34 cellular contexts compared by ENCODE assay signal in the genomic region with DNA sequence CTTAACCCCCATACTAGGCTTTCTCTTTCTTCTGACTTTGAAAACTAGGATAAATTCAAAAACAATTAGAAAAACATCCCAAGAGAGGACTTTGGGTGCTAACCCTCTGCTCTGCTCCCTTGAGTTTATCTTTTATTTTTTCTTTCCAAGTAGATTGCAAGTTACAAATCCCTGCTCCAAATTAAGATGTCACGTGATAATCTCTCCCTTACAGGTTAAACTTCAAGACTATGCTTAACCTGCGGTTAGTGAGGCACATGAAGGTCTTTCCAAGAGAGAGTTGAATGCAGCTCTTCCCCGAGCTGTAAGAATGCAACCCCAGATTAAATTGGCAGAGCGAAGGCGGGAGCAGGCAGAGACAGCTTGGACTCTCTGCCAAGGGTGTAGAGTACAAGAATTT. TPM values are rescaled to one million over a fixed set of nuclear protein-coding genes. Genes with fewer than 3 reads are reported as not detected.
DNase-seq lines count a peak whose midpoint lies in the region; ATAC-seq, FAIRE-seq and TF ChIP-seq lines count a peak whose summit lies in the region.
"Had no signal": no experiment of that assay in that cellular context is flagged by ENCODE, and none has a peak within 500 bp of the region (broad histone marks: within the 10 kb centered on the region; RNA-seq: fewer than 3 reads in every experiment).

No MANE protein-coding gene starts in this region.

- in situ Hi-C loops in HepG2 (cut with HindIII; ENCODE audit: extremely low pct_ligation_motif_present, low pct_unique_long_range_greater_than_20kb) (no loop called here), K562 (cut with MboI) (no loop called here)

- CTCF ChIA-PET in HepG2 (lab: Yijun Ruan, JAX; ENCODE audit: low intra/inter-chr PET ratio, low total read pairs), result no interaction called here
- CTCF ChIA-PET in A549 (lab: Yijun Ruan, JAX), result interaction anchor here (1.2 to 10.3 kb wide), 4 partner anchors 10 to 240 kb away, joined by 6 to 182 read pairs (median 43); partner anchors contain the start of gene ZNF507
- CTCF ChIA-PET in K562 (lab: Yijun Ruan, JAX; ENCODE audit: low intra/inter-chr PET ratio), result no interaction called here

- H3K4me1 ChIP-seq in HepG2 (ENCODE audit: insufficient read depth, low read length) (peaks cover 38% of the 10 kb centered on the region), right lobe of liver (peaks cover 0 to 3% (median 0%) of the 10 kb centered on the region in 4 donors), A549 (peaks cover 4% of the 10 kb centered on the region; the same call in 1 of the 3 replicates), K562 (replicated peaks in 1 of 2; ENCODE audit: control insufficient read depth in 2 of 2, insufficient read depth in 2 of 2, low read length in 2 of 2) (no peaks in the 10 kb centered on the region), ovary (ENCODE audit: insufficient read depth) (peaks cover 3% of the 10 kb centered on the region)
- H3K4me1 ChIP-seq: BE2C; BLaER1; BLaER1 treated with 17β-estradiol and CSF1 and Interleukin-3, amounts not matched to agents 10 nM and 100 nM had no signal

- no peak for TF ChIP-seq RAD21 in HepG2 (CRISPR knock-in tag; IDR thresholded peaks at IDR 0.05)
- TF ChIP-seq RAD21 in A549 (conservative IDR thresholded peaks at IDR 0.05 in 1 of 2, IDR thresholded peaks at IDR 0.05 in 1 of 2), result no peak
- no peak for TF ChIP-seq RAD21 in K562 (CRISPR knock-in tag; conservative IDR thresholded peaks at IDR 0.05 in 1 of 2, IDR thresholded peaks at IDR 0.05 in 1 of 2)

- POLR2A ChIA-PET in HepG2 (lab: Yijun Ruan, JAX), result no interaction called here
- POLR2A ChIA-PET in A549 (lab: Yijun Ruan, JAX), result interaction anchor here (0.6 kb wide), 1 partner anchor 732 kb away, joined by 4 read pairs; no protein-coding TSS in a partner anchor
- POLR2A ChIA-PET in K562 (lab: Yijun Ruan, JAX), result interaction anchor here (1.4 kb wide), 1 partner anchor 188 kb away, joined by 3 read pairs; no protein-coding TSS in a partner anchor

- H3K4me3 ChIP-seq in HepG2 (replicated peaks in 1 of 3; ENCODE audit: insufficient read depth in 1 of 3, low read depth in 2 of 3, low read length in 3 of 3) (no peak overlapping the region), right lobe of liver (no peak overlapping the region), A549 (no peak overlapping the region), K562 (no peak overlapping the region), ovary (no peak overlapping the region)
- H3K4me3 ChIP-seq: BLaER1; BLaER1 treated with 17β-estradiol and CSF1 and Interleukin-3, amounts not matched to agents 10 nM and 100 nM had no signal

- BruUV-seq in HepG2 (replicated peaks; lab: Mats Ljungman, UMichigan), result no TSS peak
- no TSS peak for BruUV-seq in K562 (replicated peaks; lab: Mats Ljungman, UMichigan)

- H3K27me3 ChIP-seq in HepG2 (ENCODE audit: control insufficient read depth in 1 of 2, insufficient read depth in 2 of 2, low read length in 2 of 2) (no peaks in the 10 kb centered on the region), right lobe of liver (no peaks in the 10 kb centered on the region), K562 (ENCODE audit: control insufficient read depth in 2 of 2, insufficient read depth in 2 of 2, low read length in 2 of 2) (peaks cover 12 to 32% of the 10 kb centered on the region in 2 experiments; a peak in 4 of 5 replicates), ovary (no peaks in the 10 kb centered on the region)
- H3K27me3 ChIP-seq: BE2C, BLaER1 had no signal

- TF ChIP-seq EP300 in HepG2 (IDR thresholded peaks at IDR 0.05; ENCODE audit: low read depth in 2 of 2, low read length in 2 of 2) (no peak), HepG2 (CRISPR knock-in tag; IDR thresholded peaks at IDR 0.05; ENCODE audit: borderline replicate concordance) (no peak), A549 (IDR thresholded peaks at IDR 0.05) (no peak), K562 (IDR thresholded peaks at IDR 0.05; ENCODE audit: low read length) (no peak), ovary (IDR thresholded peaks at IDR 0.05) (no peak)

- no peak for TF ChIP-seq POLR2A in HepG2 (IDR thresholded peaks at IDR 0.05; ENCODE audit: insufficient read depth in 1 of 2, low read depth in 2 of 2, low read length in 2 of 2)
- TF ChIP-seq POLR2A in right lobe of liver (IDR thresholded peaks at IDR 0.05), result no peak
- TF ChIP-seq POLR2A in A549 (IDR thresholded peaks at IDR 0.05; ENCODE audit: low read length), result no peak
- TF ChIP-seq POLR2A in K562 (conservative IDR thresholded peaks at IDR 0.05), result no peak
- no peak for TF ChIP-seq POLR2A in ovary (IDR thresholded peaks at IDR 0.05)

- TF ChIP-seq CTCF in HepG2 (CRISPR knock-in tag; IDR thresholded peaks at IDR 0.05) (no peak), right lobe of liver (IDR thresholded peaks at IDR 0.05) (no peak), A549 (IDR thresholded peaks at IDR 0.05) (no peak), K562 (IDR thresholded peaks at IDR 0.05 in 2 of 3, conservative IDR thresholded peaks at IDR 0.05 in 1 of 3; ENCODE audit: insufficient read depth in 2 of 3, low read depth in 1 of 3, low read length in 3 of 3) (no peak), ovary (IDR thresholded peaks at IDR 0.05) (no peak)

- intact Hi-C loops in HepG2 (cut with micrococcal nuclease; ENCODE audit: unreplicated experiment) (no loop called here), right lobe of liver (cut with DNase I) (no loop called here), K562 (cut with micrococcal nuclease) (no loop called here), ovary (cut with DNase I) (loop anchor here in 1 of 4 donors (10.0 kb wide), 1 partner anchor 232 kb away; no protein-coding TSS in a partner anchor)

- H3K9me1 ChIP-seq in K562 (ENCODE audit: control insufficient read depth, insufficient read depth, low read length), result no peaks in the 10 kb centered on the region

- H3K4me2 ChIP-seq in HepG2 (ENCODE audit: low read depth, low read length), result no peak overlapping the region
- no peak overlapping the region for H3K4me2 ChIP-seq in A549
- no peak overlapping the region for H3K4me2 ChIP-seq in K562 (ENCODE audit: insufficient read depth, low read length)
- H3K4me2 ChIP-seq: BLaER1; BLaER1 treated with 17β-estradiol and CSF1 and Interleukin-3, amounts not matched to agents 10 nM and 100 nM had no signal

- H2AFZ ChIP-seq in HepG2 (ENCODE audit: low read length) (no peak overlapping the region), K562 (ENCODE audit: low read depth, low read length) (no peak overlapping the region)

- H3K36me3 ChIP-seq in HepG2 (replicated peaks in 1 of 2; ENCODE audit: control insufficient read depth in 1 of 2, insufficient read depth in 2 of 2, low read length in 2 of 2), result no peaks in the 10 kb centered on the region
- H3K36me3 ChIP-seq in right lobe of liver, result no peaks in the 10 kb centered on the region
- H3K36me3 ChIP-seq in K562 (ENCODE audit: control insufficient read depth, insufficient read depth, low read length), result no peaks in the 10 kb centered on the region
- H3K36me3 ChIP-seq in ovary, result no peaks in the 10 kb centered on the region
- H3K36me3 ChIP-seq: BE2C; BLaER1; BLaER1 treated with 17β-estradiol and CSF1 and Interleukin-3, amounts not matched to agents 10 nM and 100 nM had no signal

- H3K9me3 ChIP-seq in HepG2 (ENCODE audit: low read length) (no peaks in the 10 kb centered on the region), right lobe of liver (no peaks in the 10 kb centered on the region), A549 (no peaks in the 10 kb centered on the region), K562 (replicated peaks; ENCODE audit: control insufficient read depth, insufficient read depth, low read depth, low read length) (no peaks in the 10 kb centered on the region), ovary (no peaks in the 10 kb centered on the region)
- H3K9me3 ChIP-seq: BE2C; BLaER1; BLaER1 treated with 17β-estradiol and CSF1 and Interleukin-3, amounts not matched to agents 10 nM and 100 nM; Caco-2 had no signal

- 11% methylated on average over 5 of the region's 5 CpGs for WGBS in HepG2 (ENCODE audit: low lambda C conversion rate)
- WGBS in right lobe of liver (ENCODE audit: insufficient coverage, low coverage, low lambda C conversion rate, missing lambda C conversion rate), result 50% methylated on average over 5 of the region's 5 CpGs
- 63% methylated on average over 5 of the region's 5 CpGs for WGBS in A549 (ENCODE audit: missing lambda C conversion rate)
- WGBS in K562 (ENCODE audit: insufficient coverage, low coverage, missing lambda C conversion rate), result 3% methylated on average over 5 of the region's 5 CpGs
- WGBS in ovary, 3 donors, result 51 to 55% (median 53%) methylated on average over 5 of the region's 5 CpGs

- H3K27ac ChIP-seq in HepG2 (ENCODE audit: extremely low read length, insufficient read depth, low read length) (no peak overlapping the region), right lobe of liver (no peak overlapping the region), A549 (no peak overlapping the region), K562 (ENCODE audit: extremely low read depth, low read depth, low read length) (no peak overlapping the region), ovary (no peak overlapping the region)
- H3K27ac ChIP-seq: 22Rv1; BLaER1; BLaER1 treated with 17β-estradiol and CSF1 and Interleukin-3, amounts not matched to agents 10 nM and 100 nM; C4-2B had no signal

- H3K79me2 ChIP-seq in HepG2 (ENCODE audit: insufficient read depth, low read length) (no peaks in the 10 kb centered on the region), K562 (ENCODE audit: control insufficient read depth, insufficient read depth, low read length) (no peaks in the 10 kb centered on the region)

- ATAC-seq in HepG2, result no peak
- ATAC-seq in right lobe of liver, result no peak
- no peak for ATAC-seq in A549
- no peak for ATAC-seq in K562
- ATAC-seq: CD8-positive, alpha-beta T cell had no signal

- DNase-seq in HepG2 (ENCODE audit: low spot score) (no peak), right lobe of liver (no peak), A549 (ENCODE audit: low read depth in 1 of 2, low spot score in 1 of 2) (no peak), K562 (ENCODE audit: extremely low read depth in 1 of 4, low spot score in 3 of 4) (no peak), islet precursor cell (peak; percentile 20), NCI-H345 treated with DMSO at 0.1 percent for 48 hours (lab: John Stamatoyannopoulos, UW; ENCODE audit: unreplicated experiment) (no peak), ovary (no peak), mesenteric fat pad (ENCODE audit: low spot score) (no peak)
- DNase-seq: 8988T; ACHN; AML-193; BE2C; C1 segment of cervical spinal cord; Caco-2; Calu3; CD4-positive, alpha-beta memory T cell; CD4-positive, alpha-beta T cell; CD4-positive, CD25-positive, alpha-beta regulatory T cell; CD8-positive, alpha-beta memory T cell; CD8-positive, alpha-beta T cell; COR-L47; DMS 273 treated with DMSO at 0.1 percent for 48 hours; DMS153; DMS53; DMS79; DMS79 treated with DMSO at 0.1 percent for 48 hours; DND-41; EL had no signal

- H3K9ac ChIP-seq in HepG2 (ENCODE audit: insufficient read depth, low read depth, low read length) (no peak overlapping the region), K562 (ENCODE audit: insufficient read depth in 1 of 2, low read depth in 2 of 2, low read length in 2 of 2) (no peak overlapping the region)
- H3K9ac ChIP-seq: BLaER1; BLaER1 treated with 17β-estradiol and CSF1 and Interleukin-3, amounts not matched to agents 10 nM and 100 nM had no signal

- FAIRE-seq in HepG2 (lab: Jason Lieb, UNC) (no peak), A549 (lab: Jason Lieb, UNC) (no peak), K562 (lab: Jason Lieb, UNC) (no peak)
- FAIRE-seq: A204.1, D721Med had no signal

- H4K20me1 ChIP-seq in HepG2 (ENCODE audit: insufficient read depth, low read length) (no peaks in the 10 kb centered on the region), K562 (replicated peaks; ENCODE audit: control insufficient read depth, insufficient read depth, low read length) (no peaks in the 10 kb centered on the region; the same call in 1 of the 2 replicates)
- H4K20me1 ChIP-seq: BLaER1 had no signal

RNA-seq across cellular contexts. Expression of gene ZNF507, which starts 12.2 kb away (rescaled TPM):
- total RNA-seq in HepG2 (2016; rRNA removed; fragmentation: Illumina TruSeq; extraction: Trizol) (7.3 and 16.4 TPM in 2 replicates), right lobe of liver (10 to 100 TPM in 2 of 6 experiments, 1 to 10 TPM in 4; 7.1 to 10.9 (median 9.1) TPM), K562 (2014; rRNA removed) (7.8 and 9.2 TPM in 2 replicates), K562 (2014; rRNA removed; fragmentation: Illumina TruSeq; extraction: Trizol) (10.4 and 11.8 TPM in 2 replicates), K562 (2015; rRNA removed; fragmentation: Illumina TruSeq; extraction: Trizol) (9.5 and 10.1 TPM in 2 replicates), K562 (2021) (15.1 and 18.1 TPM in 2 replicates), ovary (10 to 100 TPM; 13.2 to 30.5 (median 25.4) TPM), mesenteric fat pad (15.8 TPM)
- total RNA-seq in HepG2 (2016; cell fraction: cytosol; rRNA removed; fragmentation: Illumina TruSeq; extraction: Trizol; ENCODE audit: low read depth), result 1.8 TPM in 2 replicates
- 6.3 and 13.8 TPM in 2 replicates for total RNA-seq in HepG2 (2016; cell fraction: insoluble cytoplasmic fraction; rRNA removed; fragmentation: Illumina TruSeq; extraction: Trizol)
- total RNA-seq in HepG2 (2016; cell fraction: membrane; rRNA removed; fragmentation: Illumina TruSeq; extraction: Trizol), result 5.9 and 7.7 TPM in 2 replicates
- total RNA-seq in HepG2 (2016; cell fraction: nucleus; rRNA removed; fragmentation: Illumina TruSeq; extraction: Trizol), result 17.9 and 18.0 TPM in 2 replicates
- polyA plus RNA-seq in HepG2 (2011; rRNA removed) (9.3 and 10.9 TPM in 2 replicates), A549 (2011; rRNA removed) (49.8 and 50.1 TPM in 2 replicates), A549 (2017; fragmentation: RNase III; extraction: RNeasy Plus Mini Kit Qiagen cat#74134 plus additional on column Dnase treatment) (14.0 to 14.9 TPM (median 14.6 TPM) in 3 replicates), K562 (2011; rRNA removed) (22.4 and 25.0 TPM in 2 replicates), K562 (2014; fragmentation: Illumina TruSeq; extraction: Trizol) (16.8 and 17.8 TPM in 2 replicates), K562 (2014; fragmentation: Nextera tagmentation; extraction: Ambion mirVana) (1 to 10 TPM; 2.9 to 3.2 TPM), K562 (2014; rRNA removed) (11.2 and 12.0 TPM in 2 replicates), ovary (10 to 100 TPM in 1 of 2 donors, 1 to 10 TPM in 1; 6.4 to 13.6 TPM)
- 4.4 and 7.4 TPM in 2 replicates for polyA plus RNA-seq in HepG2 (2011; cell fraction: cytosol; rRNA removed)
- polyA plus RNA-seq in HepG2 (2011; cell fraction: nucleus; rRNA removed), result 9.6 and 11.6 TPM in 2 replicates
- polyA plus RNA-seq in HepG2 (2012), result 8.5 and 10.8 TPM in 2 replicates
- polyA plus RNA-seq in HepG2 (2016; cell fraction: cytosol; fragmentation: Illumina TruSeq; extraction: Trizol; ENCODE audit: low read depth), result 0.23 and 0.26 TPM in 2 replicates
- 12.0 TPM in 2 replicates for polyA plus RNA-seq in HepG2 (2016; cell fraction: insoluble cytoplasmic fraction; fragmentation: Illumina TruSeq; extraction: Trizol; ENCODE audit: low read depth)
- 1.4 and 1.5 TPM in 2 replicates for polyA plus RNA-seq in HepG2 (2016; cell fraction: membrane; fragmentation: Illumina TruSeq; extraction: Trizol; ENCODE audit: low read depth)
- polyA plus RNA-seq in HepG2 (2016; cell fraction: nucleus; fragmentation: Illumina TruSeq; extraction: Trizol; ENCODE audit: insufficient read depth, low read depth), result 20.3 and 21.4 TPM in 2 replicates
- polyA minus RNA-seq in HepG2 (2011; rRNA and poly(A)+ RNA removed; ENCODE audit: low replicate concordance), result 8.0 and 18.6 TPM in 2 replicates
- 8.3 and 12.6 TPM in 2 replicates for polyA minus RNA-seq in HepG2 (2011; cell fraction: cytosol; rRNA and poly(A)+ RNA removed)
- 38.0 and 39.0 TPM in 2 replicates for polyA minus RNA-seq in HepG2 (2011; cell fraction: nucleus; rRNA and poly(A)+ RNA removed)
- polyA plus RNA-seq in A549 (2012; cell fraction: cytosol; rRNA removed), result 11.6 and 12.2 TPM in 2 replicates
- polyA plus RNA-seq in A549 (2012; cell fraction: nucleus; rRNA removed), result 8.4 and 11.3 TPM in 2 replicates
- polyA minus RNA-seq in A549 (2011; rRNA and poly(A)+ RNA removed), result 40.2 and 42.9 TPM in 2 replicates
- 20.4 and 74.7 TPM in 2 replicates for total RNA-seq in K562 (2011; cell fraction: chromatin; rRNA removed; ENCODE audit: low replicate concordance)
- total RNA-seq in K562 (2011; cell fraction: nucleolus; rRNA removed), result 9.5 and 13.7 TPM in 2 replicates
- 27.4 and 35.9 TPM in 2 replicates for total RNA-seq in K562 (2011; cell fraction: nucleoplasm; rRNA removed)
- polyA plus RNA-seq in K562 (2011; cell fraction: cytosol; rRNA removed), result 6.0 and 11.1 TPM in 2 replicates
- 17.7 and 20.0 TPM in 2 replicates for polyA plus RNA-seq in K562 (2011; cell fraction: nucleus; rRNA removed)
- polyA plus RNA-seq in K562 (2012), result 7.5 and 8.7 TPM in 2 replicates
- polyA minus RNA-seq in K562 (2011; rRNA and poly(A)+ RNA removed), result 45.8 and 57.4 TPM in 2 replicates
- 12.8 and 13.5 TPM in 2 replicates for polyA minus RNA-seq in K562 (2011; cell fraction: cytosol; rRNA and poly(A)+ RNA removed)
- polyA minus RNA-seq in K562 (2011; cell fraction: nucleus; rRNA and poly(A)+ RNA removed), result 18.2 and 29.5 TPM in 2 replicates

Comparison
In these comparisons a context has a peak if more than half of its experiments do, and no peak if none do; other contexts are left out.
1. Of the 241 proteins assayed by ChIP-seq in both HepG2 and K562: peak only in HepG2: none; only in K562: TFE3; in both: RAD51; in neither: 238; mixed calls (peak in some experiments, not most) for 1.